ENCODE assay signal across 19 cellular contexts in the genomic region with DNA sequence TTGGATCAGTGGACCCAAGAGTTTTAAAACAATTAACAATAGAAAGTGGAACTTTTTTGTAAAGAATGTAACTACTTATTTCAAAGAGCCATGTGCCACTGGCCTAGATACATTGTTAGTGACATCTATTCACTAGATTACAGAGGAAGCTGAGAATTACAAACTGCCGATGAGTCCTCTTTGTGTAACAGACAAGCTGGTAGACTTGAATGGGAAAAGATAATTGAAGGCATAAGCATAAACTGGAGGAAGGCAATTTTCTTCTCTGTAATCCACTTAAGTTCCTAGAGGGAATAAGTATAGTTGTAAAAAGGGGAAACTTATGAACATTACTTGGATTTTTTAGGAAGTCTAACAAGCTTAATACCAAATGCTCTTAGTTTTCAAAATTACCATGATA. TPM values are rescaled to one million over a fixed set of nuclear protein-coding genes. Genes with fewer than 3 reads are reported as not detected.
DNase-seq lines count a peak whose midpoint lies in the region; ATAC-seq and TF ChIP-seq lines count a peak whose summit lies in the region.
"Had no signal": no experiment of that assay in that cellular context is flagged by ENCODE, and none has a peak within 500 bp of the region (broad histone marks: within the 10 kb centered on the region; RNA-seq: fewer than 3 reads in every experiment).

No MANE protein-coding gene starts in this region.

- POLR2A ChIA-PET in CD4-positive, alpha-beta T cell (lab: Charles Lee): interaction anchor here (1.0 to 4.2 kb wide), 3 partner anchors 9 to 18 kb away, joined by 6 to 23 read pairs (median 22); a partner anchor contains a TSS

- TF ChIP-seq CTCF in CD4-positive, alpha-beta T cell (IDR thresholded peaks at IDR 0.05): no peak

- CTCF ChIA-PET in activated naive CD4-positive, alpha-beta T cell treated with anti-CD3 and anti-CD28 coated beads for 36 hours (lab: Charles Lee): interaction anchor here (0.6 to 2.3 kb wide), 2 partner anchors 10 to 25 kb away, joined by 3 to 8 read pairs; no protein-coding TSS in a partner anchor
- CTCF ChIA-PET in activated naive CD4-positive, alpha-beta T cell treated with anti-CD3 and anti-CD28 coated beads, Interleukin-2, amount 10 ng/mL, durations not matched to agents 7 days and 5 days (lab: Charles Lee): interaction anchor here (1.3 kb wide), 1 partner anchor 43 kb away, joined by 4 read pairs; no protein-coding TSS in a partner anchor
- CTCF ChIA-PET in CD4-positive, alpha-beta T cell (lab: Charles Lee): interaction anchor here (1.0 kb wide), 1 partner anchor 25 kb away, joined by 3 read pairs; no protein-coding TSS in a partner anchor
- CTCF ChIA-PET in activated CD8-positive, alpha-beta memory T cell treated with anti-CD3 and anti-CD28 coated beads, Interleukin-2, amount 10 ng/mL, durations not matched to agents 7 days and 5 days (lab: Charles Lee): interaction anchor here (1.0 to 1.3 kb wide), 3 partner anchors 15 to 25 kb away, joined by 3 to 4 read pairs (median 4); a partner anchor contains a TSS

- H3K27me3 Mint-ChIP-seq in activated naive CD4-positive, alpha-beta T cell treated with anti-CD3 and anti-CD28 coated beads for 36 hours (ENCODE audit: low read depth): no peaks in the 10 kb centered on the region
- no peaks in the 10 kb centered on the region for H3K27me3 Mint-ChIP-seq in activated naive CD4-positive, alpha-beta T cell treated with anti-CD3 and anti-CD28 coated beads, Interleukin-2, amount 10 ng/mL, durations not matched to agents 7 days and 5 days
- no peaks in the 10 kb centered on the region for H3K27me3 Mint-ChIP-seq in CD4-positive, alpha-beta T cell
- no peaks in the 10 kb centered on the region for H3K27me3 Mint-ChIP-seq in effector memory CD8-positive, alpha-beta T cell
- H3K27me3 Mint-ChIP-seq in activated CD8-positive, alpha-beta memory T cell treated with anti-CD3 and anti-CD28 coated beads, Interleukin-2, amount 10 ng/mL, durations not matched to agents 7 days and 5 days: no peaks in the 10 kb centered on the region
- H3K27me3 Mint-ChIP-seq: CD4-positive, alpha-beta memory T cell had no signal

- no peak for DNase-seq in activated naive CD4-positive, alpha-beta T cell treated with anti-CD3 and anti-CD28 coated beads for 36 hours
- no peak for DNase-seq in activated naive CD4-positive, alpha-beta T cell treated with anti-CD3 and anti-CD28 coated beads, Interleukin-2, amount 10 ng/mL, durations not matched to agents 7 days and 5 days
- DNase-seq in CD4-positive, alpha-beta T cell: no peak
- DNase-seq in NCI-H2227 treated with DMSO at 0.1 percent for 48 hours (lab: John Stamatoyannopoulos, UW) (peak; percentile 17), substantia nigra (lab: John Stamatoyannopoulos, UW) (no peak)
- no peak for DNase-seq in effector memory CD8-positive, alpha-beta T cell
- no peak for DNase-seq in activated CD8-positive, alpha-beta memory T cell treated with anti-CD3 and anti-CD28 coated beads, Interleukin-2, amount 10 ng/mL, durations not matched to agents 7 days and 5 days
- DNase-seq: CD4-positive, alpha-beta memory T cell; DMS79; IMR-90; NCI-H1105; NCI-H146; NCI-H2029; NCI-H345; NCI-H524; NCI-H774; OCI-M1 had no signal

- H3K27ac ChIP-seq in CD4-positive, alpha-beta T cell (ENCODE audit: low read depth, low read length): no peak overlapping the region
- no peak overlapping the region for H3K27ac ChIP-seq in substantia nigra (ENCODE audit: low read depth, low read length, poor library complexity, severe bottlenecking)
- H3K27ac ChIP-seq: KMS-11 had no signal

- no peaks in the 10 kb centered on the region for H3K9me3 ChIP-seq in CD4-positive, alpha-beta T cell (ENCODE audit: control insufficient read depth, low read length)

- peak overlapping the region; percentile 25 for H3K27ac Mint-ChIP-seq in activated naive CD4-positive, alpha-beta T cell treated with anti-CD3 and anti-CD28 coated beads for 36 hours
- H3K27ac Mint-ChIP-seq in activated naive CD4-positive, alpha-beta T cell treated with anti-CD3 and anti-CD28 coated beads, Interleukin-2, amount 10 ng/mL, durations not matched to agents 7 days and 5 days: no peak overlapping the region
- H3K27ac Mint-ChIP-seq in CD4-positive, alpha-beta T cell: peak overlapping the region; percentile 40
- peak overlapping the region; percentile 54 to 57 for H3K27ac Mint-ChIP-seq in effector memory CD8-positive, alpha-beta T cell
- no peak overlapping the region for H3K27ac Mint-ChIP-seq in activated CD8-positive, alpha-beta memory T cell treated with anti-CD3 and anti-CD28 coated beads, Interleukin-2, amount 10 ng/mL, durations not matched to agents 7 days and 5 days

- H3K4me1 Mint-ChIP-seq in activated naive CD4-positive, alpha-beta T cell treated with anti-CD3 and anti-CD28 coated beads for 36 hours (ENCODE audit: low read depth): peaks cover 14% of the 10 kb centered on the region
- H3K4me1 Mint-ChIP-seq in activated naive CD4-positive, alpha-beta T cell treated with anti-CD3 and anti-CD28 coated beads, Interleukin-2, amount 10 ng/mL, durations not matched to agents 7 days and 5 days: peaks cover 15% of the 10 kb centered on the region
- H3K4me1 Mint-ChIP-seq in CD4-positive, alpha-beta T cell (ENCODE audit: low read depth): peaks cover 43% of the 10 kb centered on the region
- H3K4me1 Mint-ChIP-seq in effector memory CD8-positive, alpha-beta T cell (ENCODE audit: low read depth in 2 of 2): peaks cover 10 to 37% of the 10 kb centered on the region in 2 donors
- peaks cover 12% of the 10 kb centered on the region for H3K4me1 Mint-ChIP-seq in activated CD8-positive, alpha-beta memory T cell treated with anti-CD3 and anti-CD28 coated beads, Interleukin-2, amount 10 ng/mL, durations not matched to agents 7 days and 5 days

- intact Hi-C loops in activated naive CD4-positive, alpha-beta T cell treated with anti-CD3 and anti-CD28 coated beads for 36 hours (cut with micrococcal nuclease): no loop called here
- intact Hi-C loops in CD4-positive, alpha-beta T cell (cut with DNase I, micrococcal nuclease): no loop called here

- H3K36me3 Mint-ChIP-seq in activated naive CD4-positive, alpha-beta T cell treated with anti-CD3 and anti-CD28 coated beads for 36 hours (ENCODE audit: low read depth): peaks cover 42% of the 10 kb centered on the region
- H3K36me3 Mint-ChIP-seq in activated naive CD4-positive, alpha-beta T cell treated with anti-CD3 and anti-CD28 coated beads, Interleukin-2, amount 10 ng/mL, durations not matched to agents 7 days and 5 days: peaks cover 59% of the 10 kb centered on the region
- peaks cover 94% of the 10 kb centered on the region for H3K36me3 Mint-ChIP-seq in CD4-positive, alpha-beta T cell (ENCODE audit: low read depth)
- peaks cover 68% of the 10 kb centered on the region for H3K36me3 Mint-ChIP-seq in effector memory CD8-positive, alpha-beta T cell (ENCODE audit: insufficient read depth)
- peaks cover 64% of the 10 kb centered on the region for H3K36me3 Mint-ChIP-seq in activated CD8-positive, alpha-beta memory T cell treated with anti-CD3 and anti-CD28 coated beads, Interleukin-2, amount 10 ng/mL, durations not matched to agents 7 days and 5 days

- no peak for ATAC-seq in CD4-positive, alpha-beta T cell (ENCODE audit: poor library complexity)
- no peak for ATAC-seq in effector memory CD8-positive, alpha-beta T cell (replicated peaks)
- ATAC-seq in activated CD8-positive, alpha-beta memory T cell treated with anti-CD3 and anti-CD28 coated beads, Interleukin-2, amount 10 ng/mL, durations not matched to agents 7 days and 5 days: no peak
- ATAC-seq: Right ventricle myocardium inferior had no signal

- H3K4me3 Mint-ChIP-seq in activated naive CD4-positive, alpha-beta T cell treated with anti-CD3 and anti-CD28 coated beads for 36 hours: no peak overlapping the region
- no peak overlapping the region for H3K4me3 Mint-ChIP-seq in activated naive CD4-positive, alpha-beta T cell treated with anti-CD3 and anti-CD28 coated beads, Interleukin-2, amount 10 ng/mL, durations not matched to agents 7 days and 5 days
- H3K4me3 Mint-ChIP-seq in CD4-positive, alpha-beta T cell: no peak overlapping the region
- H3K4me3 Mint-ChIP-seq in effector memory CD8-positive, alpha-beta T cell: no peak overlapping the region
- H3K4me3 Mint-ChIP-seq in activated CD8-positive, alpha-beta memory T cell treated with anti-CD3 and anti-CD28 coated beads, Interleukin-2, amount 10 ng/mL, durations not matched to agents 7 days and 5 days: no peak overlapping the region
- H3K4me3 Mint-ChIP-seq: CD4-positive, alpha-beta memory T cell had no signal

- H3K27me3 ChIP-seq in CD4-positive, alpha-beta T cell (ENCODE audit: control insufficient read depth, insufficient read depth, low read length): no peaks in the 10 kb centered on the region

- no peaks in the 10 kb centered on the region for H3K9me3 Mint-ChIP-seq in activated naive CD4-positive, alpha-beta T cell treated with anti-CD3 and anti-CD28 coated beads for 36 hours
- no peaks in the 10 kb centered on the region for H3K9me3 Mint-ChIP-seq in activated naive CD4-positive, alpha-beta T cell treated with anti-CD3 and anti-CD28 coated beads, Interleukin-2, amount 10 ng/mL, durations not matched to agents 7 days and 5 days
- H3K9me3 Mint-ChIP-seq in CD4-positive, alpha-beta T cell: no peaks in the 10 kb centered on the region
- H3K9me3 Mint-ChIP-seq in effector memory CD8-positive, alpha-beta T cell: no peaks in the 10 kb centered on the region
- no peaks in the 10 kb centered on the region for H3K9me3 Mint-ChIP-seq in activated CD8-positive, alpha-beta memory T cell treated with anti-CD3 and anti-CD28 coated beads, Interleukin-2, amount 10 ng/mL, durations not matched to agents 7 days and 5 days (ENCODE audit: low read depth)
- H3K9me3 Mint-ChIP-seq: CD4-positive, alpha-beta memory T cell had no signal

RNA-seq across cellular contexts. Expression of a gene that starts 15.1 kb away (rescaled TPM):
- 10 to 100 TPM; 46.0 to 48.9 TPM for total RNA-seq in activated naive CD4-positive, alpha-beta T cell treated with anti-CD3 and anti-CD28 coated beads for 36 hours
- 10 to 100 TPM; 74.2 to 78.0 TPM for total RNA-seq in CD4-positive, alpha-beta T cell
- total RNA-seq in activated CD8-positive, alpha-beta memory T cell treated with anti-CD3 and anti-CD28 coated beads, Interleukin-2, amount 10 ng/mL, durations not matched to agents 7 days and 5 days: 10 to 100 TPM; 46.1 to 52.0 TPM

RNA-seq across cellular contexts. Expression of a gene that starts 19.4 kb away (rescaled TPM):
- total RNA-seq in activated naive CD4-positive, alpha-beta T cell treated with anti-CD3 and anti-CD28 coated beads for 36 hours: 100 to 1,000 TPM; 125 to 133 TPM
- 10 to 100 TPM; 58.5 to 67.6 TPM for total RNA-seq in CD4-positive, alpha-beta T cell
- total RNA-seq in activated CD8-positive, alpha-beta memory T cell treated with anti-CD3 and anti-CD28 coated beads, Interleukin-2, amount 10 ng/mL, durations not matched to agents 7 days and 5 days: 100 to 1,000 TPM; 136 to 147 TPM

Comparison
In these comparisons a context has a peak if more than half of its experiments do, and no peak if none do; other contexts are left out.
1. H3K27ac Mint-ChIP-seq: peak in activated naive CD4-positive, alpha-beta T cell treated with anti-CD3 and anti-CD28 coated beads for 36 hours (single experiment), CD4-positive, alpha-beta T cell (single experiment) and effector memory CD8-positive, alpha-beta T cell (2 of 2); none in activated naive CD4-positive, alpha-beta T cell treated with anti-CD3 and anti-CD28 coated beads, Interleukin-2, amount 10 ng/mL, durations not matched to agents 7 days and 5 days (single experiment) and activated CD8-positive, alpha-beta memory T cell treated with anti-CD3 and anti-CD28 coated beads, Interleukin-2, amount 10 ng/mL, durations not matched to agents 7 days and 5 days (single experiment).